Comparison of ENCODE assay signal across 1 cellular context in the genomic region with DNA sequence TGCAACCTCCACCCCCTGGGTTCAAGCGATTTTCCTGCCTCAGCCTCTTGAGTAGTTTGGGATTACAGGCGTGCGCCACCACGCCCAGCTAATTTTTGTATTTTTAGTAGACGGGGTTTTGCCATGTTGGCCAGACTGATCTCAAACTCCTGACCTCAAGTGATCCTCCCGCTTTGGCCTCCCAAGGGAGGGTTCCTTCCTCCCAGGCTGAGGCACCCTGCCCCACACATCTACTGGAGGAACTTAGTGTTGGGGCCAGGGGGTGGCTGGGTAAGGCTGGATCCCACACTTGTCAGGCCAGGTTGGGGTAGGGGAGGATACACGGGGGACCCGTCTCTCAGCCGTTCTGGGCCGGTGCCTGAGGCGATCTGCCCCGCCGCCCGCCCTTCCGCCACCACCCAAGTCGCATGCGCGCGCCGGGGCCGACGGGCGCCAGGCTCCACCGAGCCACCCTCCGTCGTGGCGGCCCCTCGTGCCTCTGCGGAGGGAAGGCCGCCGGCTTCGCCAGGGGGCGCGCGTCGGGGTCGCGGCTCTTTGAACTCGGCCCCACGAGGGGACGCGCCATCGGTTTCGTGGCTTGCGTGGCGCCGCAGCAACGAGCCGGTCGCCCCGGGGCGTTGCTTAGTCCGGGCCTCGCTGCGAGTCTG.
TF ChIP-seq lines count a peak whose summit lies in the region.

No MANE protein-coding gene starts in this region.

TF ChIP-seq in WTC11, 78 proteins besides CTCF, POLR2A, EP300 and RAD21 (continued from another document):
- TF ChIP-seq, protein P1, sequence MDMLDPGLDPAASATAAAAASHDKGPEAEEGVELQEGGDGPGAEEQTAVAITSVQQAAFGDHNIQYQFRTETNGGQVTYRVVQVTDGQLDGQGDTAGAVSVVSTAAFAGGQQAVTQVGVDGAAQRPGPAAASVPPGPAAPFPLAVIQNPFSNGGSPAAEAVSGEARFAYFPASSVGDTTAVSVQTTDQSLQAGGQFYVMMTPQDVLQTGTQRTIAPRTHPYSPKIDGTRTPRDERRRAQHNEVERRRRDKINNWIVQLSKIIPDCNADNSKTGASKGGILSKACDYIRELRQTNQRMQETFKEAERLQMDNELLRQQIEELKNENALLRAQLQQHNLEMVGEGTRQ (CRISPR knock-in tag; IDR thresholded peaks at IDR 0.05): no peak
- TF ChIP-seq, protein P2, sequence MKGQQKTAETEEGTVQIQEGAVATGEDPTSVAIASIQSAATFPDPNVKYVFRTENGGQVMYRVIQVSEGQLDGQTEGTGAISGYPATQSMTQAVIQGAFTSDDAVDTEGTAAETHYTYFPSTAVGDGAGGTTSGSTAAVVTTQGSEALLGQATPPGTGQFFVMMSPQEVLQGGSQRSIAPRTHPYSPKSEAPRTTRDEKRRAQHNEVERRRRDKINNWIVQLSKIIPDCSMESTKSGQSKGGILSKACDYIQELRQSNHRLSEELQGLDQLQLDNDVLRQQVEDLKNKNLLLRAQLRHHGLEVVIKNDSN (CRISPR knock-in tag; IDR thresholded peaks at IDR 0.05): no peak
- TF ChIP-seq, protein P3, sequence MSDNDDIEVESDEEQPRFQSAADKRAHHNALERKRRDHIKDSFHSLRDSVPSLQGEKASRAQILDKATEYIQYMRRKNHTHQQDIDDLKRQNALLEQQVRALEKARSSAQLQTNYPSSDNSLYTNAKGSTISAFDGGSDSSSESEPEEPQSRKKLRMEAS (CRISPR knock-in tag; IDR thresholded peaks at IDR 0.05): no peak
- TF ChIP-seq FOXP1 (CRISPR knock-in tag; IDR thresholded peaks at IDR 0.05; ENCODE audit: borderline replicate concordance) (0 out of 2 replicates have a peak, but pooled peaks have one; percentile 95), NR2C2 (CRISPR knock-in tag; IDR thresholded peaks at IDR 0.05) (peak; percentile 56; the same call in 1 of the 2 replicates), ESRRA (CRISPR knock-in tag; IDR thresholded peaks at IDR 0.05; ENCODE audit: borderline replicate concordance) (no peak; the same call in 1 of the 2 replicates), ZNF671 (CRISPR knock-in tag; IDR thresholded peaks at IDR 0.05) (no peak), ETV6 (CRISPR knock-in tag; IDR thresholded peaks at IDR 0.05) (peak; percentile 78; the same call in 1 of the 2 replicates), SMAD3 (CRISPR knock-in tag; IDR thresholded peaks at IDR 0.05; ENCODE audit: borderline replicate concordance) (no peak), ZNF317 (CRISPR knock-in tag; IDR thresholded peaks at IDR 0.05; ENCODE audit: borderline replicate concordance, low read depth) (no peak), ZNF416 (CRISPR knock-in tag; IDR thresholded peaks at IDR 0.05) (no peak), CREM (CRISPR knock-in tag; IDR thresholded peaks at IDR 0.05) (peak; percentile 60; the same call in 1 of the 2 replicates), RELA (CRISPR knock-in tag; IDR thresholded peaks at IDR 0.05; ENCODE audit: borderline replicate concordance) (peak; percentile 82; the same call in 1 of the 2 replicates), TP53 (CRISPR knock-in tag; IDR thresholded peaks at IDR 0.05) (0 out of 2 replicates have a peak, but pooled peaks have one; percentile 58), ZNF263 (CRISPR knock-in tag; IDR thresholded peaks at IDR 0.05; ENCODE audit: low read depth) (0 out of 2 replicates have a peak, but pooled peaks have one; percentile 31), ZNF219 (CRISPR knock-in tag; IDR thresholded peaks at IDR 0.05; ENCODE audit: borderline replicate concordance) (no peak), GRHL2 (CRISPR knock-in tag; IDR thresholded peaks at IDR 0.05; ENCODE audit: insufficient replicate concordance, severe bottlenecking) (no peak)
- TF ChIP-seq, protein P4, sequence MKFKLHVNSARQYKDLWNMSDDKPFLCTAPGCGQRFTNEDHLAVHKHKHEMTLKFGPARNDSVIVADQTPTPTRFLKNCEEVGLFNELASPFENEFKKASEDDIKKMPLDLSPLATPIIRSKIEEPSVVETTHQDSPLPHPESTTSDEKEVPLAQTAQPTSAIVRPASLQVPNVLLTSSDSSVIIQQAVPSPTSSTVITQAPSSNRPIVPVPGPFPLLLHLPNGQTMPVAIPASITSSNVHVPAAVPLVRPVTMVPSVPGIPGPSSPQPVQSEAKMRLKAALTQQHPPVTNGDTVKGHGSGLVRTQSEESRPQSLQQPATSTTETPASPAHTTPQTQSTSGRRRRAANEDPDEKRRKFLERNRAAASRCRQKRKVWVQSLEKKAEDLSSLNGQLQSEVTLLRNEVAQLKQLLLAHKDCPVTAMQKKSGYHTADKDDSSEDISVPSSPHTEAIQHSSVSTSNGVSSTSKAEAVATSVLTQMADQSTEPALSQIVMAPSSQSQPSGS (CRISPR knock-in tag; IDR thresholded peaks at IDR 0.05; ENCODE audit: borderline replicate concordance, low read depth): no peak
- TF ChIP-seq, protein P5, sequence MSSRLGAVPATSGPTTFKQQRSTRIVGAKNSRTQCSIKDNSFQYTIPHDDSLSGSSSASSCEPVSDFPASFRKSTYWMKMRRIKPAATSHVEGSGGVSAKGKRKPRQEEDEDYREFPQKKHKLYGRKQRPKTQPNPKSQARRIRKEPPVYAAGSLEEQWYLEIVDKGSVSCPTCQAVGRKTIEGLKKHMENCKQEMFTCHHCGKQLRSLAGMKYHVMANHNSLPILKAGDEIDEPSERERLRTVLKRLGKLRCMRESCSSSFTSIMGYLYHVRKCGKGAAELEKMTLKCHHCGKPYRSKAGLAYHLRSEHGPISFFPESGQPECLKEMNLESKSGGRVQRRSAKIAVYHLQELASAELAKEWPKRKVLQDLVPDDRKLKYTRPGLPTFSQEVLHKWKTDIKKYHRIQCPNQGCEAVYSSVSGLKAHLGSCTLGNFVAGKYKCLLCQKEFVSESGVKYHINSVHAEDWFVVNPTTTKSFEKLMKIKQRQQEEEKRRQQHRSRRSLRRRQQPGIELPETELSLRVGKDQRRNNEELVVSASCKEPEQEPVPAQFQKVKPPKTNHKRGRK (CRISPR knock-in tag; IDR thresholded peaks at IDR 0.05; ENCODE audit: borderline replicate concordance): no peak
- TF ChIP-seq, protein P6, sequence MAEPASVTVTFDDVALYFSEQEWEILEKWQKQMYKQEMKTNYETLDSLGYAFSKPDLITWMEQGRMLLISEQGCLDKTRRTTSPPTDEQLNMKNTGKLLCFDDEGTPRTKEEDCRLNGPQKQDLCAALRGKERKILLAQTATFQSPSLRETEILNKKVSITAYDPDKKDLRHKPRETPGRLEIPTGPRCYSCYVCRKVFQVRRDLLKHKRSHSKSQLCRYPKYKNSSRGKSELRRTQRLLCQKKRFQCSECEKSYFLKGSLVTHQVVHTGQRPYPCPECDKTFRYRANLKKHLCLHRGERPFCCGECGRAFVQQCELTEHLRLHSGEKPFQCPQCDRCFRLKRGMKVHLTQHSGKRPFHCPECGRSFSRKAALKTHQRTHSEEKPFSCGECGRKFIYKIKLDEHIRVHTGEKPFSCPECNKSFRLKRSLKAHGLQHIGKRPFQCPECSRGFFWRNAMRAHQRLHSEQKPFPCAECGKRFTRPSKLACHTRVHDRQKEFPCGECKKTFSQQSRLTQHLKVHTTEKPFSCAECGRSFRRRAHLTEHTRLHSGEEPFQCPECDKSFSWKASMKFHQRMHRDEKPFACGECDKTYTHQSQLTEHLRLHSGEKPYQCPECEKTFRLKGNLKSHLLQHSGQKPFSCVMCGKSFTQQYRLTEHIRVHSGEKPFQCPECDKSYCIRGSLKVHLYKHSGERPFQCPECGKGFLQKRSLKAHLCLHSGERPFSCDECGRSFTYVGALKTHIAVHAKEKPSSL (CRISPR knock-in tag; conservative IDR thresholded peaks at IDR 0.05): no peak
- TF ChIP-seq, protein P7, sequence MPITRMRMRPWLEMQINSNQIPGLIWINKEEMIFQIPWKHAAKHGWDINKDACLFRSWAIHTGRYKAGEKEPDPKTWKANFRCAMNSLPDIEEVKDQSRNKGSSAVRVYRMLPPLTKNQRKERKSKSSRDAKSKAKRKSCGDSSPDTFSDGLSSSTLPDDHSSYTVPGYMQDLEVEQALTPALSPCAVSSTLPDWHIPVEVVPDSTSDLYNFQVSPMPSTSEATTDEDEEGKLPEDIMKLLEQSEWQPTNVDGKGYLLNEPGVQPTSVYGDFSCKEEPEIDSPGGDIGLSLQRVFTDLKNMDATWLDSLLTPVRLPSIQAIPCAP (CRISPR knock-in tag; IDR thresholded peaks at IDR 0.05): 0 out of 2 replicates have a peak, but pooled peaks have one; percentile 79
- TF ChIP-seq, protein P8, sequence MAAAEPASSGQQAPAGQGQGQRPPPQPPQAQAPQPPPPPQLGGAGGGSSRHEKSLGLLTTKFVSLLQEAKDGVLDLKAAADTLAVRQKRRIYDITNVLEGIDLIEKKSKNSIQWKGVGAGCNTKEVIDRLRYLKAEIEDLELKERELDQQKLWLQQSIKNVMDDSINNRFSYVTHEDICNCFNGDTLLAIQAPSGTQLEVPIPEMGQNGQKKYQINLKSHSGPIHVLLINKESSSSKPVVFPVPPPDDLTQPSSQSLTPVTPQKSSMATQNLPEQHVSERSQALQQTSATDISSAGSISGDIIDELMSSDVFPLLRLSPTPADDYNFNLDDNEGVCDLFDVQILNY (CRISPR knock-in tag; IDR thresholded peaks at IDR 0.05): peak; percentile 61; the same call in 1 of the 2 replicates
- TF ChIP-seq, protein P9, sequence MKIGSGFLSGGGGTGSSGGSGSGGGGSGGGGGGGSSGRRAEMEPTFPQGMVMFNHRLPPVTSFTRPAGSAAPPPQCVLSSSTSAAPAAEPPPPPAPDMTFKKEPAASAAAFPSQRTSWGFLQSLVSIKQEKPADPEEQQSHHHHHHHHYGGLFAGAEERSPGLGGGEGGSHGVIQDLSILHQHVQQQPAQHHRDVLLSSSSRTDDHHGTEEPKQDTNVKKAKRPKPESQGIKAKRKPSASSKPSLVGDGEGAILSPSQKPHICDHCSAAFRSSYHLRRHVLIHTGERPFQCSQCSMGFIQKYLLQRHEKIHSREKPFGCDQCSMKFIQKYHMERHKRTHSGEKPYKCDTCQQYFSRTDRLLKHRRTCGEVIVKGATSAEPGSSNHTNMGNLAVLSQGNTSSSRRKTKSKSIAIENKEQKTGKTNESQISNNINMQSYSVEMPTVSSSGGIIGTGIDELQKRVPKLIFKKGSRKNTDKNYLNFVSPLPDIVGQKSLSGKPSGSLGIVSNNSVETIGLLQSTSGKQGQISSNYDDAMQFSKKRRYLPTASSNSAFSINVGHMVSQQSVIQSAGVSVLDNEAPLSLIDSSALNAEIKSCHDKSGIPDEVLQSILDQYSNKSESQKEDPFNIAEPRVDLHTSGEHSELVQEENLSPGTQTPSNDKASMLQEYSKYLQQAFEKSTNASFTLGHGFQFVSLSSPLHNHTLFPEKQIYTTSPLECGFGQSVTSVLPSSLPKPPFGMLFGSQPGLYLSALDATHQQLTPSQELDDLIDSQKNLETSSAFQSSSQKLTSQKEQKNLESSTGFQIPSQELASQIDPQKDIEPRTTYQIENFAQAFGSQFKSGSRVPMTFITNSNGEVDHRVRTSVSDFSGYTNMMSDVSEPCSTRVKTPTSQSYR (CRISPR knock-in tag; IDR thresholded peaks at IDR 0.05): peak; percentile 72
